ENCODE assay signal across 20 cellular contexts in genomic region chr16:606656-607307, GRCh38.
"Had no signal": no experiment of that assay in that cellular context is flagged by ENCODE, and none has a peak within 500 bp of the region (broad histone marks: within the 10 kb centered on the region; RNA-seq: fewer than 3 reads in every experiment).

No MANE protein-coding gene starts in this region.

- DNase-seq: endodermal cell; erythroblast; foreskin keratinocyte; kidney; left cardiac atrium; left ventricle myocardium inferior; lower lobe of right lung; natural killer cell; occipital lobe; posterior cingulate gyrus; small intestine; stimulated activated CD4-positive, alpha-beta T cell treated with anti-CD3 and anti-CD28 coated beads, Interleukin-12 subunit alpha, Interleukin-12 subunit beta, amount 100 ng/mL, for 4 hours; stimulated activated naive CD4-positive, alpha-beta T cell treated with Interleukin-2 at 50 U/mL for 16 hours had no signal

- H3K27me3 ChIP-seq: foreskin keratinocyte, hepatocyte had no signal

- H2AFZ ChIP-seq: hepatocyte had no signal

- H3K4me3 ChIP-seq: hepatocyte, left ventricle myocardium inferior, lower lobe of right lung had no signal

- H3K9me3 Mint-ChIP-seq: memory B cell, natural killer cell, type B pancreatic cell had no signal

- ATAC-seq: foreskin keratinocyte, left cardiac atrium, lower lobe of right lung, natural killer cell, right cardiac atrium had no signal

- H3K27ac ChIP-seq: foreskin keratinocyte, hepatocyte, left ventricle myocardium inferior, lower lobe of right lung had no signal

- H3K27ac Mint-ChIP-seq: dendritic cell treated with granulocyte-macrophage colony-stimulating factor and Interleukin-4, amounts not matched to agents 40 ng/mL and 50 ng/mL, for 4 days; endodermal cell; memory B cell; mesothelial cell of epicardium; natural killer cell; type B pancreatic cell had no signal

- H3K27me3 Mint-ChIP-seq: dendritic cell treated with granulocyte-macrophage colony-stimulating factor and Interleukin-4, amounts not matched to agents 40 ng/mL and 50 ng/mL, for 4 days; memory B cell; type B pancreatic cell had no signal

- H3K4me1 ChIP-seq: foreskin keratinocyte had no signal

- H3K4me3 Mint-ChIP-seq: dendritic cell treated with granulocyte-macrophage colony-stimulating factor and Interleukin-4, amounts not matched to agents 40 ng/mL and 50 ng/mL, for 4 days; endodermal cell; memory B cell; mesothelial cell of epicardium; natural killer cell; neural crest cell; type B pancreatic cell had no signal

- H3K9me3 ChIP-seq: lower lobe of right lung had no signal

- H3K4me2 ChIP-seq: hepatocyte had no signal

- H3K36me3 ChIP-seq: left ventricle myocardium inferior, lower lobe of right lung had no signal

- H3K36me3 Mint-ChIP-seq: memory B cell, natural killer cell had no signal
